In the genomic region with DNA sequence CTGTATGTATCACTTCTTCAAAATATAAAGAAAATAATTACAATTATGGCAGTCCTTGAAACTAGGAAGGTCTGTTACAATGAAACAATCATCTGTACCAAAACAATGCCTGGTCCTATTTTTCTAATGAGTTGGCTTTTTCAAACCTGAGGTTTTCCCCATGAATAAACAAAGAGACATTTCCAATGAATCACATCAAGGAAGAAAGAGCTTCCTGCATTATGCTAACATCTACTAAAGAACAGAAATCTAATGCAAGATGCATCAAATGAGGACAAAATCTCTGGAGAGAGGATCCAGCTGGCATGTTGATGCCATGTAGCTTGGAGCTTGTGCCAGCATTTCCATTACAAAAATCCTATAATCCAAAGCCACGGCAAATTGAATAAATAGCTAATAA, we compare ENCODE assay signal across 1 cellular context.
TF ChIP-seq lines count a peak whose summit lies in the region.

No MANE protein-coding gene starts in this region.

TF ChIP-seq in GM12878, 131 proteins besides CTCF, POLR2A, EP300 and RAD21 (continued from another document):
- TF ChIP-seq, protein P1, sequence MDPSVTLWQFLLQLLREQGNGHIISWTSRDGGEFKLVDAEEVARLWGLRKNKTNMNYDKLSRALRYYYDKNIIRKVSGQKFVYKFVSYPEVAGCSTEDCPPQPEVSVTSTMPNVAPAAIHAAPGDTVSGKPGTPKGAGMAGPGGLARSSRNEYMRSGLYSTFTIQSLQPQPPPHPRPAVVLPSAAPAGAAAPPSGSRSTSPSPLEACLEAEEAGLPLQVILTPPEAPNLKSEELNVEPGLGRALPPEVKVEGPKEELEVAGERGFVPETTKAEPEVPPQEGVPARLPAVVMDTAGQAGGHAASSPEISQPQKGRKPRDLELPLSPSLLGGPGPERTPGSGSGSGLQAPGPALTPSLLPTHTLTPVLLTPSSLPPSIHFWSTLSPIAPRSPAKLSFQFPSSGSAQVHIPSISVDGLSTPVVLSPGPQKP (IDR thresholded peaks at IDR 0.05; ENCODE audit: low read depth, low read length), result no peak
- no peak for TF ChIP-seq EGR1 (IDR thresholded peaks at IDR 0.05; ENCODE audit: borderline replicate concordance in 1 of 2, low read depth in 2 of 2, low read length in 2 of 2)
- no peak for TF ChIP-seq CHD1 (IDR thresholded peaks at IDR 0.05; ENCODE audit: low read depth, low read length)
- no peak for TF ChIP-seq HDGF (IDR thresholded peaks at IDR 0.05)
